In genomic region chr1:112509005-112509659, GRCh38 we compare ENCODE assay signal across 8 cellular contexts. TPM values are rescaled to one million over a fixed set of nuclear protein-coding genes. Genes with fewer than 3 reads are reported as not detected.
DNase-seq lines count a peak whose midpoint lies in the region; ATAC-seq, FAIRE-seq and TF ChIP-seq lines count a peak whose summit lies in the region.

No MANE protein-coding gene starts in this region.

- no peak for TF ChIP-seq POLR2A in GM12892 (IDR thresholded peaks at IDR 0.05; ENCODE audit: low read depth, low read length)
- TF ChIP-seq POLR2A in tibial nerve (IDR thresholded peaks at IDR 0.05) = no peak

- H3K27ac ChIP-seq in OCI-LY1 (ENCODE audit: low read depth, low read length, poor library complexity, severe bottlenecking) (no peak overlapping the region), lung (ENCODE audit: low read depth in 1 of 2, low read length in 1 of 2) (no peak overlapping the region), tibial nerve (peak overlapping the region in 3 of 4 donors; percentile 29 to 73 (median 34))

- no peak for FAIRE-seq in GM12892 (lab: Jason Lieb, UNC)

- DNase-seq in GM12892 (ENCODE audit: insufficient read length) = peak; percentile 38
- peak; percentile 15 for DNase-seq in central memory CD4-positive, alpha-beta T cell
- DNase-seq in lung (ENCODE audit: low spot score) = no peak
- no peak for DNase-seq in tibial nerve (ENCODE audit: low spot score in 2 of 2)
- no peak for DNase-seq in NCI-H446 (lab: John Stamatoyannopoulos, UW)
- DNase-seq in RKO (ENCODE audit: low spot score) = no peak
- DNase-seq in NCI-H524 (lab: John Stamatoyannopoulos, UW) = no peak

- no peak for TF ChIP-seq EP300 in tibial nerve (IDR thresholded peaks at IDR 0.05)

- no peaks in the 10 kb centered on the region for H3F3A ChIP-seq in OCI-LY1 (ENCODE audit: insufficient read depth, low read length)

- H3K4me1 ChIP-seq in OCI-LY1 (ENCODE audit: insufficient read depth, low read length, severe bottlenecking) (peaks cover 12% of the 10 kb centered on the region), lung (ENCODE audit: control insufficient read depth in 2 of 2, insufficient read depth in 2 of 2, low read length in 2 of 2) (peaks cover 0 to 13% of the 10 kb centered on the region in 2 donors), tibial nerve (peaks cover 0 to 36% (median 10%) of the 10 kb centered on the region in 4 donors)

- no peak for TF ChIP-seq CTCF in OCI-LY1 (IDR thresholded peaks at IDR 0.05; ENCODE audit: low read length)
- TF ChIP-seq CTCF in lung (IDR thresholded peaks at IDR 0.05; ENCODE audit: control extremely low read depth, extremely low read depth) = no peak
- no peak for TF ChIP-seq CTCF in tibial nerve (IDR thresholded peaks at IDR 0.05)

- H3K9ac ChIP-seq in OCI-LY1 (ENCODE audit: low read length) = no peak overlapping the region

- no peaks in the 10 kb centered on the region for H3K9me2 ChIP-seq in OCI-LY1 (ENCODE audit: low read depth, low read length)

- 0 out of 2 replicates have a peak, but pooled peaks cover 4% of the 10 kb centered on the region for H3K27me3 ChIP-seq in OCI-LY1 (ENCODE audit: insufficient read depth, low read length)
- no peaks in the 10 kb centered on the region for H3K27me3 ChIP-seq in lung (ENCODE audit: control insufficient read depth, insufficient read depth)
- peaks cover 0 to 41% of the 10 kb centered on the region in 2 donors for H3K27me3 ChIP-seq in tibial nerve

- H3K79me2 ChIP-seq in OCI-LY1 (ENCODE audit: insufficient read depth, low read length) = no peaks in the 10 kb centered on the region

- H3K9me3 ChIP-seq in OCI-LY1 (ENCODE audit: low read length) = no peaks in the 10 kb centered on the region
- no peaks in the 10 kb centered on the region for H3K9me3 ChIP-seq in lung (ENCODE audit: control insufficient read depth in 2 of 2, insufficient read depth in 1 of 2, low read length in 1 of 2)
- H3K9me3 ChIP-seq in tibial nerve = no peaks in the 10 kb centered on the region

- no peaks in the 10 kb centered on the region for H4K20me1 ChIP-seq in OCI-LY1 (ENCODE audit: insufficient read depth, low read length)

- peak overlapping the region; percentile 79 for H3K4me2 ChIP-seq in OCI-LY1 (ENCODE audit: low read length)

- H2AFZ ChIP-seq in OCI-LY1 (ENCODE audit: low read length) = no peak overlapping the region

- 8 to 14% methylated on average over 55 to 66 of the region's 66 CpGs for WGBS in lung, 2 donors
- WGBS in tibial nerve, 2 donors = 17 to 32% methylated on average over 26 to 49 of the region's 66 CpGs

- H3K36me3 ChIP-seq in OCI-LY1 (ENCODE audit: insufficient read depth, low read length) = no peaks in the 10 kb centered on the region
- no peaks in the 10 kb centered on the region for H3K36me3 ChIP-seq in lung (ENCODE audit: control insufficient read depth in 2 of 2, insufficient read depth in 2 of 2, low read length in 2 of 2)
- H3K36me3 ChIP-seq in tibial nerve = no peaks in the 10 kb centered on the region

- H3K4me3 ChIP-seq in OCI-LY1 (ENCODE audit: low read depth, low read length, poor library complexity, severe bottlenecking) (peak overlapping the region; percentile 55), lung (peak overlapping the region; percentile 56), tibial nerve (peak overlapping the region; percentile 44 to 70 (median 52))

- ATAC-seq in lung (ENCODE audit: insufficient read depth, low FRiP score) = peak; percentile 36

RNA-seq across cellular contexts. Expression of gene WNT2B, which starts 0.4 kb away (rescaled TPM):
- polyA plus RNA-seq in GM12892 (2012; ENCODE audit: missing spikeins) = 0.36 TPM
- total RNA-seq in lung (1 to 10 TPM; 5.5 to 6.3 TPM), tibial nerve (10 to 100 TPM in 2 of 4 donors, 1 to 10 TPM in 2; 3.6 to 12.2 (median 9.7) TPM)
- 1 to 10 TPM; 1.9 to 2.7 TPM for polyA plus RNA-seq in lung

Comparison
In these comparisons a context has a peak if more than half of its experiments do, and no peak if none do; other contexts are left out.
1. DNase-seq: peak in GM12892 (single experiment) and central memory CD4-positive, alpha-beta T cell (single experiment); none in lung (single experiment), tibial nerve (0 of 2), NCI-H446 (0 of 2), RKO (single experiment) and NCI-H524 (0 of 2).
2. H3K27ac ChIP-seq: peak in tibial nerve (3 of 4); none in OCI-LY1 (single experiment) and lung (0 of 2).
3. Peak in every context shown above with its lines, with median percentiles within 50 percentile points of each other: H3K4me3 ChIP-seq.